ENCODE assay signal across 23 cellular contexts in genomic region chr1:160370561-160371345, GRCh38. TPM values are rescaled to one million over a fixed set of nuclear protein-coding genes. Genes with fewer than 3 reads are reported as not detected.
A peak's percentile ranks its signal among the peaks of the same experiment; 100 is the strongest.
DNase-seq lines count a peak whose midpoint lies in the region; ATAC-seq and TF ChIP-seq lines count a peak whose summit lies in the region.
"Had no signal": no experiment of that assay in that cellular context is flagged by ENCODE, and none has a peak within 500 bp of the region (broad histone marks: within the 10 kb centered on the region; RNA-seq: fewer than 3 reads in every experiment).

No MANE protein-coding gene starts in this region.

- H3K36me3 Mint-ChIP-seq in brain (no peaks in the 10 kb centered on the region), Calu3 (ENCODE audit: insufficient read depth, unreplicated experiment) (peaks cover 12% of the 10 kb centered on the region)
- H3K36me3 Mint-ChIP-seq: CD8-positive, alpha-beta T cell had no signal

- H3K27me3 Mint-ChIP-seq in brain (peaks cover 6% of the 10 kb centered on the region), Calu3 (ENCODE audit: unreplicated experiment) (no peaks in the 10 kb centered on the region)

- H3K9me3 Mint-ChIP-seq in brain (no peaks in the 10 kb centered on the region), Calu3 (ENCODE audit: low read depth, unreplicated experiment) (no peaks in the 10 kb centered on the region)
- H3K9me3 Mint-ChIP-seq: CD8-positive, alpha-beta T cell; H9; HFFc6 had no signal

- DNase-seq in right atrium auricular region (ENCODE audit: low spot score): peak; percentile 21
- DNase-seq in left ventricle myocardium inferior: no peak
- peak; percentile 31 for DNase-seq in left lobe of liver (ENCODE audit: low spot score)
- peak; percentile 61 to 62 for DNase-seq in vagina (ENCODE audit: extremely low spot score in 2 of 2)
- DNase-seq in inferior parietal cortex (ENCODE audit: extremely low spot score): no peak
- DNase-seq in NCI-H2029 treated with DMSO at 0.1 percent for 48 hours (lab: John Stamatoyannopoulos, UW): no peak
- DNase-seq in Calu3: no peak
- DNase-seq: AML-193, C1 segment of cervical spinal cord, EL, GF-D8, H9, HFFc6, MG63, NCI-H1417 treated with DMSO at 0.1 percent for 48 hours, NCI-H187 treated with DMSO at 0.1 percent for 48 hours, NCI-H2227 treated with DMSO at 0.1 percent for 48 hours, NCI-H510A treated with DMSO at 0.1 percent for 48 hours, Right ventricle myocardium superior had no signal

- no TSS peak for BruUV-seq in Calu3 (replicated peaks; lab: Mats Ljungman, UMichigan)

- H3K4me3 ChIP-seq in right atrium auricular region: no peak overlapping the region
- H3K4me3 ChIP-seq in left ventricle myocardium inferior: no peak overlapping the region
- H3K4me3 ChIP-seq in vagina: no peak overlapping the region
- H3K4me3 ChIP-seq: MG63 had no signal

- TF ChIP-seq CTCF in right atrium auricular region (IDR thresholded peaks at IDR 0.05): no peak
- no peak for TF ChIP-seq CTCF in left ventricle myocardium inferior (IDR thresholded peaks at IDR 0.05; ENCODE audit: borderline replicate concordance)
- no peak for TF ChIP-seq CTCF in brain (conservative IDR thresholded peaks at IDR 0.05)
- no peak for TF ChIP-seq CTCF in vagina (IDR thresholded peaks at IDR 0.05)
- TF ChIP-seq CTCF in Calu3 (IDR thresholded peaks at IDR 0.05; ENCODE audit: unreplicated experiment): no peak

- peak overlapping the region; percentile 52 to 92 (median 58) for H3K4me3 Mint-ChIP-seq in brain
- no peak overlapping the region for H3K4me3 Mint-ChIP-seq in Calu3 (ENCODE audit: low read depth, unreplicated experiment)
- H3K4me3 Mint-ChIP-seq: CD8-positive, alpha-beta T cell; H9; HFFc6 had no signal

- H3K27ac ChIP-seq in right atrium auricular region: no peak overlapping the region
- no peak overlapping the region for H3K27ac ChIP-seq in left ventricle myocardium inferior (replicated peaks)
- no peak overlapping the region for H3K27ac ChIP-seq in vagina

- H3K4me1 Mint-ChIP-seq in brain (peaks cover 61% of the 10 kb centered on the region), Calu3 (ENCODE audit: low read depth, unreplicated experiment) (peaks cover 8% of the 10 kb centered on the region)

- no peaks in the 10 kb centered on the region for H3K27me3 ChIP-seq in right atrium auricular region
- H3K27me3 ChIP-seq in left ventricle myocardium inferior (ENCODE audit: low read depth): peaks cover 69% of the 10 kb centered on the region
- no peaks in the 10 kb centered on the region for H3K27me3 ChIP-seq in vagina
- H3K27me3 ChIP-seq: MG63 had no signal

- CTCF ChIA-PET in Calu3 (lab: Charles Lee): no interaction called here

- no peak for ATAC-seq in left lobe of liver
- ATAC-seq: CD8-positive, alpha-beta T cell had no signal

- H3K4me1 ChIP-seq in right atrium auricular region: peaks cover 0 to 10% of the 10 kb centered on the region in 2 donors
- peaks cover 12% of the 10 kb centered on the region for H3K4me1 ChIP-seq in left ventricle myocardium inferior
- H3K4me1 ChIP-seq in vagina: peaks cover 2% of the 10 kb centered on the region

- no peak for TF ChIP-seq POLR2A in vagina (IDR thresholded peaks at IDR 0.05)

- H3K27ac Mint-ChIP-seq in brain (peak overlapping the region in 4 of 5 experiments; percentile 28 to 82 (median 68)), Calu3 (ENCODE audit: unreplicated experiment) (no peak overlapping the region)
- H3K27ac Mint-ChIP-seq: CD8-positive, alpha-beta T cell; HFFc6 had no signal

- H3K9me3 ChIP-seq in right atrium auricular region (no peaks in the 10 kb centered on the region), left ventricle myocardium inferior (replicated peaks) (no peaks in the 10 kb centered on the region), vagina (no peaks in the 10 kb centered on the region)
- H3K9me3 ChIP-seq: MG63 had no signal

- H3K36me3 ChIP-seq in right atrium auricular region: no peaks in the 10 kb centered on the region
- H3K36me3 ChIP-seq in left ventricle myocardium inferior: no peaks in the 10 kb centered on the region
- H3K36me3 ChIP-seq in vagina: no peaks in the 10 kb centered on the region
- H3K36me3 ChIP-seq: MG63 had no signal

- intact Hi-C loops in left ventricle myocardium inferior (cut with micrococcal nuclease): no loop called here
- intact Hi-C loops in vagina (cut with DNase I): no loop called here
- intact Hi-C loops in Calu3 (cut with micrococcal nuclease; ENCODE audit: unreplicated experiment): loop anchor here (10.0 kb wide), 1 partner anchor 426 kb away; the partner anchor contains the start of gene IGSF9

RNA-seq across cellular contexts. Expression of gene NHLH1, which starts 3.9 kb away (rescaled TPM):
- total RNA-seq in right atrium auricular region (not detected), left ventricle myocardium inferior (not detected), left lobe of liver (0.10 TPM), vagina (not detected), Calu3 (2022) (1.4 and 1.6 TPM in 2 replicates)
- 1.0 TPM for polyA plus RNA-seq in brain (ENCODE audit: insufficient read depth, low read depth, low replicate concordance)
- total RNA-seq: A172, LHCN-M2, Right ventricle myocardium superior had no signal

RNA-seq across cellular contexts. Expression of gene NCSTN, which starts 27.6 kb away (rescaled TPM):
- total RNA-seq in right atrium auricular region: 10 to 100 TPM; 63.4 to 71.3 TPM
- total RNA-seq in left ventricle myocardium inferior: 53.6 TPM
- polyA plus RNA-seq in brain (ENCODE audit: insufficient read depth, low read depth, low replicate concordance): 103 TPM
- total RNA-seq in left lobe of liver: 32.1 TPM
- 50.6 TPM for total RNA-seq in vagina
- 128 and 135 TPM in 2 replicates for total RNA-seq in Calu3 (2022)

RNA-seq across cellular contexts. Expression of gene COPA, which starts 27.7 kb away (rescaled TPM):
- total RNA-seq in right atrium auricular region: 100 to 1,000 TPM in 1 of 2 donors, 10 to 100 TPM in 1; 96.1 to 134 TPM
- total RNA-seq in left ventricle myocardium inferior: 90.4 TPM
- 173 TPM for polyA plus RNA-seq in brain (ENCODE audit: insufficient read depth, low read depth, low replicate concordance)
- 94.8 TPM for total RNA-seq in left lobe of liver
- total RNA-seq in vagina: 106 TPM
- total RNA-seq in Calu3 (2022): 195 and 208 TPM in 2 replicates

RNA-seq across cellular contexts. Expression of gene VANGL2, which starts 29.6 kb away (rescaled TPM):
- total RNA-seq in right atrium auricular region (1 to 10 TPM; 3.4 to 8.1 TPM), left ventricle myocardium inferior (2.1 TPM), left lobe of liver (0.20 TPM), vagina (11.0 TPM), Calu3 (2022) (2.0 and 2.3 TPM in 2 replicates)
- 45.5 TPM for polyA plus RNA-seq in brain (ENCODE audit: insufficient read depth, low read depth, low replicate concordance)
- total RNA-seq: CD8-positive, alpha-beta T cell; HFFc6 had no signal

Comparison
In these comparisons a context has a peak if more than half of its experiments do, and no peak if none do; other contexts are left out.
1. DNase-seq: peak in right atrium auricular region (single experiment), left lobe of liver (single experiment) and vagina (2 of 2); none in left ventricle myocardium inferior (single experiment), inferior parietal cortex (single experiment), NCI-H2029 treated with DMSO at 0.1 percent for 48 hours (single experiment) and Calu3 (single experiment).